ENCODE assay signal across 1 cellular context in the genomic region with DNA sequence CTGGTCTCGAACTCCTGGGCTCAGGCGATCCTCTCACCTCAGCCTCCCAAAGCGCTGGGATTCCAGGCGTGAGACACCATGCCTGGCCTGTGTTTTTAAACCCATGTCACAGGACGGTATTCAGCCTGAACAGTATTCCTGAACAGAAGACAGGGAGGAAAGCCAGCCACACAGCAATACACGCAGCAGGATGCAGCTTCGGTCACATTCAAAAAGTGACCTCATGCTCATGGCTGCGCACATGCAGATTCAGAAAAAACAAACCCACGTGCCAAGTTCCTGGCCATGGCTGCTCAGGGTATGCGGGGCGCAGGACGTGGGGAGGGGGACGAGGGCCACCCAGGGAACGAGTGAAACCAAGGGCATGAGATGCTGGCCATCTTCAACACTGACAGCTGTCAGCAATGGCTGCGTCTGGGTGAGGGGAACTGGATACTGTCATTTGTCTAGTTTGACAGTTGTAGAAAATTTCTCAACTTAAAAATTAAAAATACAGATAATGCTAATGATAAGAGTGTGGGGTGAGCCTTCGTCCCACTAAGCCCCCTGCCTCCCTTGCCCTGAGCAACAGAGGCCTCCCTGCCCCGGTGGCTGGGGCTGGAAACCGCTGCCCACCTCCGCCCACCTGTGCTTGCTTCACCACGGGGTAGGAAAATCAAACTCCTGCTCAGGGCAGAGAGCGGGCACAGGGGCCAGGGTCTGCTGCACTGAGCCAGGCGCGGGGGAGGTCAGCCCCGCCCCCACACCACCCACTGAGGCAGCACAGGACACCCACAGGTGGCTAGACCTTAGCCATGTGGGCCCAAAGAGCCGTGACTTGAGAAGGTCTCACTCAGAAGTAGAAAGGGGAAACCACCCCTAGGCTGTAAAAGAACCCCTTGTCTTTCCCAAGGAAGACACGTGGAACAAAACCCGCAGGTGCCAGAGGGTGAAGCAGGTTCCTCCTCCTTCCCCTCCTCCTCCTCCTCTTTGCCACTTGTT.
TF ChIP-seq lines count a peak whose summit lies in the region.

No MANE protein-coding gene starts in this region.

TF ChIP-seq in IMR-90, 13 proteins besides CTCF, POLR2A, EP300 and RAD21 (continued from another document):
- no peak for TF ChIP-seq MXI1 (IDR thresholded peaks at IDR 0.05; ENCODE audit: borderline replicate concordance, low read depth, low read length)
- TF ChIP-seq BHLHE40 (IDR thresholded peaks at IDR 0.05; ENCODE audit: low read depth, low read length): no peak
